In the genomic region with DNA sequence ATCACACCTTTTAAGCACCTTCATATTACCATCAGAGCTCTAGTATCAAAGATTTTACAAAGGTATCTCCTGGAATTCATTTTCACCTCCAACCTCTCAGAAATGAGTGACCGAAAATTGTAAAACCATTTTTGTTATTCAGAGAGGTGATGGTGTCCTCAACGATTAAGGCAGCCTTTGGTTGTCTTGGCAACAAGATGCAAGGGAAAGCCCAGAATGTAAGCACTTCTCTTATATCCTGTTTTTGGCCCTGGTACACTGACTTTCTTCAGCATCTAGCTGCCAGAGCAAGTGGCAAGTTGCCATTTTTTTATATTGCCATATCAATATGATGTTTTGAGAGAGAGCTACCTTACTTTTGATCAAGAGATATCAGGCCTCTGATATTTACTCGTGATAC, we compare ENCODE assay signal across 16 cellular contexts.
"Had no signal": no experiment of that assay in that cellular context is flagged by ENCODE, and none has a peak within 500 bp of the region (broad histone marks: within the 10 kb centered on the region; RNA-seq: fewer than 3 reads in every experiment).

No MANE protein-coding gene starts in this region.

- H3K27ac ChIP-seq: adrenal gland, epithelial cell of prostate, lower lobe of right lung, neural progenitor cell, ovary, uterus had no signal

- ATAC-seq: lower lobe of right lung; stimulated activated naive CD8-positive, alpha-beta T cell treated with anti-CD3 and anti-CD28 coated beads, Interleukin-15, amount 100 ng/mL, for 72 hours; T-cell had no signal

- H3K9me3 ChIP-seq: adrenal gland, lower lobe of right lung, uterus had no signal

- H3K4me3 ChIP-seq: adrenal gland, lower lobe of right lung, neural progenitor cell, ovary, uterus had no signal

- H3K27me3 ChIP-seq: adrenal gland, neural progenitor cell, ovary, uterus had no signal

- H3K4me1 ChIP-seq: adrenal gland, lower lobe of right lung, uterus had no signal

- H3K9ac ChIP-seq: neural progenitor cell had no signal

- H3K36me3 ChIP-seq: adrenal gland, lower lobe of right lung, neural progenitor cell, ovary, uterus had no signal

- DNase-seq: activated CD4-positive, alpha-beta T cell treated with anti-CD3 and anti-CD28 coated beads for 48 hours; activated naive CD4-positive, alpha-beta T cell treated with anti-CD3 and anti-CD28 coated beads, Interleukin-2, amount 10 ng/mL, durations not matched to agents 7 days and 5 days; adrenal gland; caudate nucleus; cortex of kidney; effector memory CD4-positive, alpha-beta T cell; head of caudate nucleus; lower lobe of right lung; ovary; stimulated activated CD4-positive, alpha-beta T cell treated with anti-CD3 and anti-CD28 coated beads, Interleukin-4, amount 100 ng/mL, for 24 hours; stimulated activated naive CD8-positive, alpha-beta T cell treated with anti-CD3 and anti-CD28 coated beads, Interleukin-15, amount 100 ng/mL, for 72 hours; T-cell; T1000; uterus had no signal
